1 cellular context compared by ENCODE assay signal in the genomic region with DNA sequence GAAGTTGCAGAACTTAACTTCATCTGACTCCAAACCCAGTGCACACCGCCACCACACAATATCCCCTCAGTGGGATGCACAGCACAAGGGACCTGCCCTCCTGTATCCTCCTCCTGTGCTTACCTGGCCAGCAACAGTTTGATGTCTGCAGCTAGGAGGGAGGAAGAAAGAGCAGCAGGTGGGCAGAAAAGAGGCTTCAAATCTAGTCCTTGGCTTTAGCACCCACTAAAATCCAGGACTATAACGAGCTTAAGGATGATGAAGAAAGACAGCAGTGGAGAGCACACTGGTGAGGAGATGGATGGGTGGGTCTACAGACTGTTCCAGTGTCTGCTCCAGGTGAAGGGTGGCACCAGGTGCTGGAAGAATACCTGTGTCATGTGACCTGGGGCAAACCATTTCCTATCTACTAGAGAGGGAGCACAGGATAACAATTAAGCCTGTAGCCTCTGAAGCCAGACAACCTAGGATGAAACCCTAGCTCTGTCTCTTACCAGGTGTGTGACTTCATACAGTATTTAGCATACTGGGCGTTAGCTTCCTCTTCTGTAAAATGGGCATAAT.
TF ChIP-seq lines count a peak whose summit lies in the region.

No MANE protein-coding gene starts in this region.

TF ChIP-seq in HCT116, 20 proteins besides CTCF, POLR2A, EP300 and RAD21 (continued from another document):
- TF ChIP-seq, protein P1, sequence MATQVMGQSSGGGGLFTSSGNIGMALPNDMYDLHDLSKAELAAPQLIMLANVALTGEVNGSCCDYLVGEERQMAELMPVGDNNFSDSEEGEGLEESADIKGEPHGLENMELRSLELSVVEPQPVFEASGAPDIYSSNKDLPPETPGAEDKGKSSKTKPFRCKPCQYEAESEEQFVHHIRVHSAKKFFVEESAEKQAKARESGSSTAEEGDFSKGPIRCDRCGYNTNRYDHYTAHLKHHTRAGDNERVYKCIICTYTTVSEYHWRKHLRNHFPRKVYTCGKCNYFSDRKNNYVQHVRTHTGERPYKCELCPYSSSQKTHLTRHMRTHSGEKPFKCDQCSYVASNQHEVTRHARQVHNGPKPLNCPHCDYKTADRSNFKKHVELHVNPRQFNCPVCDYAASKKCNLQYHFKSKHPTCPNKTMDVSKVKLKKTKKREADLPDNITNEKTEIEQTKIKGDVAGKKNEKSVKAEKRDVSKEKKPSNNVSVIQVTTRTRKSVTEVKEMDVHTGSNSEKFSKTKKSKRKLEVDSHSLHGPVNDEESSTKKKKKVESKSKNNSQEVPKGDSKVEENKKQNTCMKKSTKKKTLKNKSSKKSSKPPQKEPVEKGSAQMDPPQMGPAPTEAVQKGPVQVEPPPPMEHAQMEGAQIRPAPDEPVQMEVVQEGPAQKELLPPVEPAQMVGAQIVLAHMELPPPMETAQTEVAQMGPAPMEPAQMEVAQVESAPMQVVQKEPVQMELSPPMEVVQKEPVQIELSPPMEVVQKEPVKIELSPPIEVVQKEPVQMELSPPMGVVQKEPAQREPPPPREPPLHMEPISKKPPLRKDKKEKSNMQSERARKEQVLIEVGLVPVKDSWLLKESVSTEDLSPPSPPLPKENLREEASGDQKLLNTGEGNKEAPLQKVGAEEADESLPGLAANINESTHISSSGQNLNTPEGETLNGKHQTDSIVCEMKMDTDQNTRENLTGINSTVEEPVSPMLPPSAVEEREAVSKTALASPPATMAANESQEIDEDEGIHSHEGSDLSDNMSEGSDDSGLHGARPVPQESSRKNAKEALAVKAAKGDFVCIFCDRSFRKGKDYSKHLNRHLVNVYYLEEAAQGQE (IDR thresholded peaks at IDR 0.05; ENCODE audit: low read depth) = no peak
- TF ChIP-seq YY1 (IDR thresholded peaks at IDR 0.05; ENCODE audit: extremely low read depth, insufficient replicate concordance, low read depth, low read length) (no peak), EZH2 (IDR thresholded peaks at IDR 0.05) (no peak)
